Comparison of ENCODE assay signal across 9 cellular contexts in the genomic region with DNA sequence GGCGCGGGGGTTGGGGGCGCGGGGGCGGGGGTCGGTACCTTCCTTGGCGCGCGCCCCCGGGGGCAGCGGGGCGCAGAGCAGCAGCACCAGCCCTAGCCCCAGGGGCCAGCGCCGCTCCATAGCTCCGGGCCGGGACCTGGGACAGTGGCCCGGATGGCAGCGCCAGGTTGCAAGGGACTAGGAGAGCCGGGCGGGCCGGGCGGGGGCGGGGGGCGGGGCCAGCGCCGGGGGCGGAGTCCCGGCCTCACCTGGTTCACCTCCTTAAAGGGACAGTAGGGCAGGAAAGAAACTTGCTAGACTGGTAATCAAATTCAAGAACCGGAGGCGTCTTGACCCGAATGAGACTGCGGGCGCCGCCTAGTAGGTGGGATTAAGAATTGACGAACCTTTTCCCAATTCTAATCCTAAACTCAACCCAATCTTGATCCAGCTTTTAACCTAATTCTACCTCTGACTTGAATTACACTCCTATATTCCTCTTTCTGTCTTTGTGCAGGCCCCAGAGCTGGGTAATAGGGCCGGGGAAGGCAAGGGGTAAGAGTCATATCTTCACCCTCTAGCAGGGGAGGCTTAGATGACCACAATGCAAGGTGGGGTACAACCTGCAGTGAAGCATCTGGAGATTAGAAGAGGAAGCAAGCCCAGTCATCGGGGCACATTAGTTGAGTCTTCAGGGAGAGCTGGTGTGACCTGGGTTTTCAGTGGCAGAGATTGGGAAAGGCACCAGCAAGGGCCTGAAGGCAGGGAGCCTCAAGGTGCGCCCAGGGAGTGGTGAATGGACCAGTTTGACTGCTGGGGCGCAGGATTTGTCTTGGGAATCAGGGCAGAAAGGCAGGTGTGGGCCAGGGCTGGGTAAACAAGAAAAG. TPM values are rescaled to one million over a fixed set of nuclear protein-coding genes. Genes with fewer than 3 reads are reported as not detected.
DNase-seq lines count a peak whose midpoint lies in the region; ATAC-seq, FAIRE-seq and TF ChIP-seq lines count a peak whose summit lies in the region.
"Had no signal": no experiment of that assay in that cellular context is flagged by ENCODE, and none has a peak within 500 bp of the region (broad histone marks: within the 10 kb centered on the region; RNA-seq: fewer than 3 reads in every experiment).

Gene EPHA1 (minus strand): TSS at position 171 of the 866 bp plus-strand sequence. CDS start 51 bp downstream, at position 120.

- no peaks in the 10 kb centered on the region for H3K9me3 Mint-ChIP-seq in activated T-cell treated with anti-CD3 and anti-CD28 coated beads, Interleukin-2, amount 50 U/mL, for 4 hours
- peaks cover 14% of the 10 kb centered on the region for H3K9me3 Mint-ChIP-seq in glutamatergic neuron (ENCODE audit: unreplicated experiment)

- peaks cover 4% of the 10 kb centered on the region for H3K27me3 Mint-ChIP-seq in activated T-cell treated with anti-CD3 and anti-CD28 coated beads, Interleukin-2, amount 50 U/mL, for 4 hours (ENCODE audit: low read depth)
- H3K27me3 Mint-ChIP-seq in glutamatergic neuron (ENCODE audit: unreplicated experiment): peaks cover 16% of the 10 kb centered on the region

- H3K27ac ChIP-seq in rectal smooth muscle tissue (ENCODE audit: low read depth, low read length): no peak within 1 kb of the TSS

- H3K4me3 Mint-ChIP-seq in activated T-cell treated with anti-CD3 and anti-CD28 coated beads, Interleukin-2, amount 50 U/mL, for 4 hours: peak within 1 kb of the TSS; percentile 81
- H3K4me3 Mint-ChIP-seq in glutamatergic neuron (ENCODE audit: unreplicated experiment): peak within 1 kb of the TSS; percentile 71

- no peaks in the 10 kb centered on the region for H3K36me3 ChIP-seq in rectal smooth muscle tissue (ENCODE audit: control insufficient read depth, insufficient read depth, low read length)

- H3K36me3 Mint-ChIP-seq in activated T-cell treated with anti-CD3 and anti-CD28 coated beads, Interleukin-2, amount 50 U/mL, for 4 hours (ENCODE audit: insufficient read depth): no peaks in the 10 kb centered on the region
- no peaks in the 10 kb centered on the region for H3K36me3 Mint-ChIP-seq in glutamatergic neuron (ENCODE audit: unreplicated experiment)

- H3K9ac ChIP-seq in rectal smooth muscle tissue (ENCODE audit: low read length): no peak within 1 kb of the TSS

- ATAC-seq in activated T-cell treated with anti-CD3 and anti-CD28 coated beads, Interleukin-2, amount 50 U/mL, for 4 hours: peak; percentile 42 to 49
- ATAC-seq in GM21786 (IDR thresholded peaks at IDR 0.05; ENCODE audit: unreplicated experiment): no peak
- no peak for ATAC-seq in HG03442 (IDR thresholded peaks at IDR 0.05; ENCODE audit: unreplicated experiment)

- TF ChIP-seq CTCF in glutamatergic neuron (IDR thresholded peaks at IDR 0.05; ENCODE audit: partially characterized antibody, unreplicated experiment): no peak

- no peaks in the 10 kb centered on the region for H3K27me3 ChIP-seq in rectal smooth muscle tissue (ENCODE audit: control insufficient read depth, insufficient read depth, low read length)

- DNase-seq in GM18507 (ENCODE audit: extremely low spot score, insufficient read length, low read depth) (peak; percentile 32), NCI-H2029 (lab: John Stamatoyannopoulos, UW) (peak; percentile 71), glutamatergic neuron (no peak), globus pallidus (ENCODE audit: low spot score) (no peak)
- peak; percentile 56 for DNase-seq in activated T-cell treated with anti-CD3 and anti-CD28 coated beads, Interleukin-2, amount 50 U/mL, for 4 hours

- peak within 1 kb of the TSS; percentile 58 for H3K4me3 ChIP-seq in rectal smooth muscle tissue (ENCODE audit: low read length)

- H3K4me1 Mint-ChIP-seq in activated T-cell treated with anti-CD3 and anti-CD28 coated beads, Interleukin-2, amount 50 U/mL, for 4 hours (ENCODE audit: low read depth): peaks cover 63% of the 10 kb centered on the region
- peaks cover 49% of the 10 kb centered on the region for H3K4me1 Mint-ChIP-seq in glutamatergic neuron (ENCODE audit: low read depth, unreplicated experiment)

- peaks cover 16% of the 10 kb centered on the region for H3K4me1 ChIP-seq in rectal smooth muscle tissue (ENCODE audit: control insufficient read depth, insufficient read depth, low read length)

- FAIRE-seq in GM18507 (lab: Jason Lieb, UNC): no peak

- H3K27ac Mint-ChIP-seq in glutamatergic neuron (ENCODE audit: unreplicated experiment): no peak within 1 kb of the TSS

RNA-seq across cellular contexts. Expression of gene EPHA1, which starts in this region (rescaled TPM):
- total RNA-seq in activated T-cell treated with anti-CD3 and anti-CD28 coated beads, Interleukin-2, amount 50 U/mL, for 4 hours: 1 to 10 TPM; 1.1 to 1.9 (median 1.5) TPM
- 4.7 TPM for total RNA-seq in glutamatergic neuron (ENCODE audit: unreplicated experiment)
- total RNA-seq: SK-MEL-5 had no signal

Comparison
In these comparisons a context has a peak if more than half of its experiments do, and no peak if none do; other contexts are left out.
1. DNase-seq: peak in GM18507 (single experiment), NCI-H2029 (single experiment) and activated T-cell treated with anti-CD3 and anti-CD28 coated beads, Interleukin-2, amount 50 U/mL, for 4 hours (single experiment); none in glutamatergic neuron (single experiment) and globus pallidus (single experiment).
2. ATAC-seq: peak in activated T-cell treated with anti-CD3 and anti-CD28 coated beads, Interleukin-2, amount 50 U/mL, for 4 hours (2 of 2); none in GM21786 (single experiment) and HG03442 (single experiment).